10 cellular contexts compared by ENCODE assay signal in genomic region chr1:167499657-167500056, GRCh38. TPM values are rescaled to one million over a fixed set of nuclear protein-coding genes. Genes with fewer than 3 reads are reported as not detected.
DNase-seq lines count a peak whose midpoint lies in the region; ATAC-seq and TF ChIP-seq lines count a peak whose summit lies in the region.
"Had no signal": no experiment of that assay in that cellular context is flagged by ENCODE, and none has a peak within 500 bp of the region (broad histone marks: within the 10 kb centered on the region; RNA-seq: fewer than 3 reads in every experiment).

No MANE protein-coding gene starts in this region.

- no peaks in the 10 kb centered on the region for H3K79me2 ChIP-seq in neural progenitor cell (ENCODE audit: low read depth)

- TF ChIP-seq POLR2A in gastrocnemius medialis (IDR thresholded peaks at IDR 0.05) = no peak

- H3K27ac Mint-ChIP-seq in T-helper 1 cell treated with Interleukin-12 subunit alpha and Interleukin-12 subunit beta and Interleukin-4 antibody, amounts not matched to agents 30 μg/mL and 1 μg/mL, for 36 hours = peak overlapping the region; percentile 74
- H3K27ac Mint-ChIP-seq in chondrocyte (ENCODE audit: unreplicated experiment) (no peak overlapping the region), neural progenitor cell (no peak overlapping the region)

- no peaks in the 10 kb centered on the region for H3K9me3 Mint-ChIP-seq in T-helper 1 cell treated with Interleukin-12 subunit alpha and Interleukin-12 subunit beta and Interleukin-4 antibody, amounts not matched to agents 30 μg/mL and 1 μg/mL, for 36 hours
- H3K9me3 Mint-ChIP-seq in chondrocyte (ENCODE audit: low read depth) (no peaks in the 10 kb centered on the region), neural progenitor cell (no peaks in the 10 kb centered on the region)

- peak; percentile 94 for ATAC-seq in GM19025 (IDR thresholded peaks at IDR 0.05; ENCODE audit: low read depth, unreplicated experiment)
- peak; percentile 93 for ATAC-seq in HG03039 (IDR thresholded peaks at IDR 0.05; ENCODE audit: unreplicated experiment)
- no peak for ATAC-seq in gastrocnemius medialis
- no peak for ATAC-seq in left ventricle myocardium superior
- ATAC-seq: left cardiac atrium had no signal

- H3K4me3 Mint-ChIP-seq in T-helper 1 cell treated with Interleukin-12 subunit alpha and Interleukin-12 subunit beta and Interleukin-4 antibody, amounts not matched to agents 30 μg/mL and 1 μg/mL, for 36 hours = peak overlapping the region; percentile 46
- H3K4me3 Mint-ChIP-seq in chondrocyte (ENCODE audit: unreplicated experiment) = no peak overlapping the region
- no peak overlapping the region for H3K4me3 Mint-ChIP-seq in neural progenitor cell

- H3K27me3 Mint-ChIP-seq in T-helper 1 cell treated with Interleukin-12 subunit alpha and Interleukin-12 subunit beta and Interleukin-4 antibody, amounts not matched to agents 30 μg/mL and 1 μg/mL, for 36 hours (ENCODE audit: low read depth) = no peaks in the 10 kb centered on the region
- peaks cover 60% of the 10 kb centered on the region for H3K27me3 Mint-ChIP-seq in chondrocyte (ENCODE audit: low read depth)
- peaks cover 4% of the 10 kb centered on the region for H3K27me3 Mint-ChIP-seq in neural progenitor cell (ENCODE audit: insufficient read depth, low read depth)

- H3K4me1 Mint-ChIP-seq in T-helper 1 cell treated with Interleukin-12 subunit alpha and Interleukin-12 subunit beta and Interleukin-4 antibody, amounts not matched to agents 30 μg/mL and 1 μg/mL, for 36 hours (ENCODE audit: low read depth) = peaks cover 79% of the 10 kb centered on the region
- H3K4me1 Mint-ChIP-seq in chondrocyte (ENCODE audit: low read depth) = no peaks in the 10 kb centered on the region
- H3K4me1 Mint-ChIP-seq in neural progenitor cell = peaks cover 63% of the 10 kb centered on the region

- H3K4me3 ChIP-seq in BLaER1 (no peak overlapping the region), gastrocnemius medialis (no peak overlapping the region), neural progenitor cell (no peak overlapping the region)

- peaks cover 46% of the 10 kb centered on the region for H3K36me3 Mint-ChIP-seq in T-helper 1 cell treated with Interleukin-12 subunit alpha and Interleukin-12 subunit beta and Interleukin-4 antibody, amounts not matched to agents 30 μg/mL and 1 μg/mL, for 36 hours (ENCODE audit: low read depth)
- H3K36me3 Mint-ChIP-seq in chondrocyte (ENCODE audit: low read depth) (no peaks in the 10 kb centered on the region), neural progenitor cell (no peaks in the 10 kb centered on the region)

- H4K20me1 ChIP-seq in BLaER1 (no peaks in the 10 kb centered on the region), neural progenitor cell (ENCODE audit: low read depth) (no peaks in the 10 kb centered on the region)

- H3F3A ChIP-seq in neural progenitor cell (ENCODE audit: low read depth) = peaks cover 20% of the 10 kb centered on the region

- no peak overlapping the region for H3K27ac ChIP-seq in BLaER1
- H3K27ac ChIP-seq in gastrocnemius medialis = no peak overlapping the region
- no peak overlapping the region for H3K27ac ChIP-seq in neural progenitor cell

- DNase-seq in gastrocnemius medialis (no peak), chondrocyte (ENCODE audit: low spot score) (no peak), left ventricle myocardium superior (no peak), neural progenitor cell (ENCODE audit: low spot score) (no peak)
- DNase-seq: DMS53, left cardiac atrium had no signal

- no peak overlapping the region for H2AFZ ChIP-seq in neural progenitor cell (replicated peaks)

- in situ Hi-C loops in gastrocnemius medialis (cut with MboI; ENCODE audit: low sequenced_read_pairs in 4 of 4) = no loop called here

- peak overlapping the region; percentile 56 for H3K4me2 ChIP-seq in BLaER1
- no peak overlapping the region for H3K4me2 ChIP-seq in neural progenitor cell

- no peak for TF ChIP-seq CTCF in gastrocnemius medialis (IDR thresholded peaks at IDR 0.05 in 4 of 5, conservative IDR thresholded peaks at IDR 0.05 in 1 of 5)
- TF ChIP-seq CTCF in chondrocyte (IDR thresholded peaks at IDR 0.05) = no peak
- no peak for TF ChIP-seq CTCF in neural progenitor cell (IDR thresholded peaks at IDR 0.05)

- H3K9ac ChIP-seq in BLaER1 (no peak overlapping the region), neural progenitor cell (no peak overlapping the region)

- intact Hi-C loops in gastrocnemius medialis (cut with DNase I; ENCODE audit: low total_unique reads) (no loop called here), left ventricle myocardium superior (cut with micrococcal nuclease) (no loop called here)

- H3K4me1 ChIP-seq in BLaER1 = peaks cover 21% of the 10 kb centered on the region
- H3K4me1 ChIP-seq in gastrocnemius medialis = no peaks in the 10 kb centered on the region
- peaks cover 36% of the 10 kb centered on the region for H3K4me1 ChIP-seq in neural progenitor cell

- H3K27me3 ChIP-seq in BLaER1 (no peaks in the 10 kb centered on the region), gastrocnemius medialis (no peaks in the 10 kb centered on the region), neural progenitor cell (no peaks in the 10 kb centered on the region)

- no peaks in the 10 kb centered on the region for H3K9me3 ChIP-seq in BLaER1
- H3K9me3 ChIP-seq in gastrocnemius medialis = no peaks in the 10 kb centered on the region
- no peaks in the 10 kb centered on the region for H3K9me3 ChIP-seq in neural progenitor cell (ENCODE audit: low read depth)

- no peaks in the 10 kb centered on the region for H3K36me3 ChIP-seq in BLaER1
- no peaks in the 10 kb centered on the region for H3K36me3 ChIP-seq in gastrocnemius medialis
- no peaks in the 10 kb centered on the region for H3K36me3 ChIP-seq in neural progenitor cell

RNA-seq across cellular contexts. Expression of gene CD247, which starts 18.7 kb away (rescaled TPM):
- under 1 TPM in 1 of 4 donors, not detected in 3; 0.33 TPM for total RNA-seq in gastrocnemius medialis
- total RNA-seq in chondrocyte = not detected in 3 replicates
- total RNA-seq in left ventricle myocardium superior = 0.57 TPM
- total RNA-seq in neural progenitor cell (ENCODE audit: low replicate concordance) = 1.3 and 1.5 TPM in 2 replicates

RNA-seq across cellular contexts. Expression of gene CREG1, which starts 53.9 kb away (rescaled TPM):
- total RNA-seq in gastrocnemius medialis (10 to 100 TPM; 69.9 to 99.6 (median 80.7) TPM), chondrocyte (48.6 to 56.0 TPM (median 51.2 TPM) in 3 replicates), left ventricle myocardium superior (75.1 TPM), neural progenitor cell (ENCODE audit: low replicate concordance) (55.6 and 64.2 TPM in 2 replicates)

Comparison
In these comparisons a context has a peak if more than half of its experiments do, and no peak if none do; other contexts are left out.
1. ATAC-seq: peak in GM19025 (single experiment) and HG03039 (single experiment); none in gastrocnemius medialis (0 of 2) and left ventricle myocardium superior (single experiment).